ENCODE assay signal across 15 cellular contexts in the genomic region with DNA sequence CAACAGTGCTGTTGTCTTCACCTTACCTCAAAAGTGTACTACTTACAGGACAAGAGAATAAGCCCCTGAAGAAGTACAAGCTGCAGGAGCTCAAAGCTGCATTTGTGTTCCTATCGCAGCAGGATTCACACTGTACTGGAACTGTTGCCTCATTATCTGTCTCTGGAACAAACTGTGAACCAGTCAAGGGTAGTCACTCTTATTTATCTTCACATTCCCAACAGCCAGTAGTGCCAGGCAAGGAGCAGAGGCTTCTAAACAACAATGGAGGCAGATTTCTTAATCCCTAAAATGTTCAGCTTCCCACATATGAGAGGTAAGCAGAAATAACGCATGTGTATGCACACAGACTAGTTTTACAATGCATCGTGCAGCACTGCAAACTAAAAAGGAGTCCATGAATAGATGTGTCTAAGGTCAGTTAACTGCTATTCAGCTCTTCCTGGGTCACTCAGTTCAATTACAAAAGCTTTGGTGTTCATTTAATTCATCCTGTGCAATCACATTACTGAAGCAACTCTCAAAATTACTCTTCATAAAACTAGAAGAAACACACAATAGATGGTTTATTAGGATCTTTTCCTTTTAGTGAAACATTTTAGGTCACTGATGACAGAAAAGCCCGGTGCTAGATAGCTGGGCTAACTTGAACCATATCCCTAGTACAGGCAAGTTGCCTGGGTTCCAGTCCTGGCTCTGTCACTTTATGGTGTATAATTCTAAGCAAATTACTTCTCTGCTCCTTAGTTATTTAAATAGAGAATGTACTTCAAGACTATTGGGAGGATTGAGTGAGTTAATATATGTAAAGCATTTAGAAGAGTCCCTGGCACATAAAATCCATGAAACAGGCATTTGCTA. TPM values are rescaled to one million over a fixed set of nuclear protein-coding genes. Genes with fewer than 3 reads are reported as not detected.
DNase-seq lines count a peak whose midpoint lies in the region; ATAC-seq, FAIRE-seq and TF ChIP-seq lines count a peak whose summit lies in the region.
"Had no signal": no experiment of that assay in that cellular context is flagged by ENCODE, and none has a peak within 500 bp of the region (broad histone marks: within the 10 kb centered on the region; RNA-seq: fewer than 3 reads in every experiment).

No MANE protein-coding gene starts in this region.

- no peaks in the 10 kb centered on the region for H3K79me1 ChIP-seq in H9 (ENCODE audit: insufficient read depth, low read depth, low read length, poor library complexity, severe bottlenecking)

- no peak overlapping the region for H2AK5ac ChIP-seq in H9 (ENCODE audit: insufficient read length, low read length)

- H3K18ac ChIP-seq in H9 (ENCODE audit: insufficient read length, low read depth, low read length), result no peak overlapping the region

- H3K4me1 Mint-ChIP-seq in CD4-positive, CD25-positive, alpha-beta regulatory T cell, result peaks cover 36 to 72% (median 55%) of the 10 kb centered on the region in 4 donors
- H3K4me1 Mint-ChIP-seq in activated T-helper 17 cell treated with anti-CD3 and anti-CD28 coated beads, Interleukin-2, amount 50 U/mL, for 72 hours, result peaks cover 30% of the 10 kb centered on the region
- peaks cover 15 to 21% of the 10 kb centered on the region in 2 experiments for H3K4me1 Mint-ChIP-seq in H9

- H4K5ac ChIP-seq in H9 (ENCODE audit: insufficient read length, low read depth, low read length), result no peak overlapping the region

- H4K20me1 ChIP-seq in H9 (ENCODE audit: control insufficient read depth, insufficient read depth, insufficient read length), result no peaks in the 10 kb centered on the region

- no peak for ATAC-seq in CD4-positive, CD25-positive, alpha-beta regulatory T cell (ENCODE audit: low read depth in 2 of 2)
- ATAC-seq in activated T-helper 17 cell treated with anti-CD3 and anti-CD28 coated beads, Interleukin-2, amount 50 U/mL, for 72 hours (replicated peaks), result no peak

- TF ChIP-seq CTCF in right atrium auricular region (IDR thresholded peaks at IDR 0.05) (no peak), H9 (conservative IDR thresholded peaks at IDR 0.05) (no peak)

- no peak for DNase-seq in CD4-positive, CD25-positive, alpha-beta regulatory T cell
- DNase-seq in right atrium auricular region (ENCODE audit: low spot score) (no peak), kidney glomerular epithelial cell (lab: John Stamatoyannopoulos, UW) (no peak), NCI-H226 (no peak), H9 (no peak), GM19239 (ENCODE audit: insufficient read length, low spot score) (no peak)
- DNase-seq: activated CD4-positive, CD25-positive, alpha-beta regulatory T cell; activated naive CD4-positive, alpha-beta T cell treated with Interleukin-2 at 50 U/mL for 16 hours; HCEC 1CT; NCI-H1417; stimulated activated CD4-positive, alpha-beta T cell treated with anti-CD3 and anti-CD28 coated beads, Interleukin-1b, Interleukin-23, amount 100 ng/mL, for 48 hours had no signal

- peaks cover 17% of the 10 kb centered on the region for H3K36me3 ChIP-seq in CD4-positive, CD25-positive, alpha-beta regulatory T cell (ENCODE audit: control insufficient read depth, insufficient read depth, low read length)
- H3K36me3 ChIP-seq in right atrium auricular region (peaks cover 7% of the 10 kb centered on the region), rectal smooth muscle tissue (ENCODE audit: control insufficient read depth, insufficient read depth, low read length) (peaks cover 6% of the 10 kb centered on the region)
- H3K36me3 ChIP-seq: tibial nerve had no signal

- no peak overlapping the region for H3K4me2 ChIP-seq in H9 (ENCODE audit: insufficient read depth, insufficient read length, low read length)

- H3K23ac ChIP-seq in H9 (ENCODE audit: insufficient read length, low read depth, low read length), result no peak overlapping the region

- no peak overlapping the region for H3T11ph ChIP-seq in H9 (ENCODE audit: low read length)

- H4K8ac ChIP-seq in H9 (replicated peaks; ENCODE audit: insufficient read length, low read depth, low read length), result no peak overlapping the region

- no peak overlapping the region for H3K56ac ChIP-seq in H9 (ENCODE audit: insufficient read length, low read depth, low read length)

- H3K23me2 ChIP-seq in H9 (ENCODE audit: insufficient read length, low read depth, low read length, poor library complexity, severe bottlenecking), result peaks cover 6% of the 10 kb centered on the region

- peak overlapping the region in 1 of 3 donors; percentile 45 for H3K27ac Mint-ChIP-seq in CD4-positive, CD25-positive, alpha-beta regulatory T cell
- H3K27ac Mint-ChIP-seq in activated T-helper 17 cell treated with anti-CD3 and anti-CD28 coated beads, Interleukin-2, amount 50 U/mL, for 72 hours, result peak overlapping the region; percentile 88
- H3K27ac Mint-ChIP-seq in H9, result no peak overlapping the region

- H3K4me3 Mint-ChIP-seq in CD4-positive, CD25-positive, alpha-beta regulatory T cell, result peak overlapping the region; percentile 24 to 97 (median 95)
- peak overlapping the region; percentile 93 for H3K4me3 Mint-ChIP-seq in activated T-helper 17 cell treated with anti-CD3 and anti-CD28 coated beads, Interleukin-2, amount 50 U/mL, for 72 hours
- no peak overlapping the region for H3K4me3 Mint-ChIP-seq in H9

- H2AFZ ChIP-seq in H9 (ENCODE audit: low read length), result no peak overlapping the region

- no peak overlapping the region for H3K4ac ChIP-seq in H9 (ENCODE audit: low read depth, low read length)

- no peaks in the 10 kb centered on the region for H3K27me3 ChIP-seq in CD4-positive, CD25-positive, alpha-beta regulatory T cell (ENCODE audit: control insufficient read depth, insufficient read depth, low read length)
- H3K27me3 ChIP-seq in right atrium auricular region (no peaks in the 10 kb centered on the region), rectal smooth muscle tissue (ENCODE audit: control insufficient read depth, insufficient read depth, low read length) (no peaks in the 10 kb centered on the region), H9 (ENCODE audit: insufficient read depth, low read length) (no peaks in the 10 kb centered on the region)
- H3K27me3 ChIP-seq: tibial nerve had no signal

- no peak for FAIRE-seq in GM19239 (lab: Jason Lieb, UNC)

- WGBS in H9 (ENCODE audit: extremely low coverage, insufficient read length, low lambda C conversion rate), result no CpG with 5 or more reads among the region's 4 CpGs

- no peak overlapping the region for H3K27ac ChIP-seq in CD4-positive, CD25-positive, alpha-beta regulatory T cell (ENCODE audit: insufficient read depth, low read length, poor library complexity, severe bottlenecking)
- H3K27ac ChIP-seq in right atrium auricular region, result peak overlapping the region; percentile 93 to 99
- H3K27ac ChIP-seq in rectal smooth muscle tissue (ENCODE audit: low read depth, low read length), result no peak overlapping the region
- no peak overlapping the region for H3K27ac ChIP-seq in H9 (ENCODE audit: insufficient read length, low read depth, low read length)
- H3K27ac ChIP-seq: epithelial cell of prostate had no signal

- no peak overlapping the region for H3K14ac ChIP-seq in H9 (ENCODE audit: insufficient read depth, low read length)

- H3K79me2 ChIP-seq in H9 (ENCODE audit: insufficient read depth, low read length), result 0 out of 2 replicates have a peak, but pooled peaks cover 2% of the 10 kb centered on the region

- H3K27me3 Mint-ChIP-seq in CD4-positive, CD25-positive, alpha-beta regulatory T cell, result no peaks in the 10 kb centered on the region
- no peaks in the 10 kb centered on the region for H3K27me3 Mint-ChIP-seq in activated T-helper 17 cell treated with anti-CD3 and anti-CD28 coated beads, Interleukin-2, amount 50 U/mL, for 72 hours
- H3K27me3 Mint-ChIP-seq in H9 (ENCODE audit: low read depth), result peaks cover 4% of the 10 kb centered on the region

- no peak overlapping the region for H2BK5ac ChIP-seq in H9 (ENCODE audit: insufficient read length, low read length)

- H4K91ac ChIP-seq in H9 (ENCODE audit: insufficient read length, low read depth, low read length), result no peak overlapping the region

- H2BK20ac ChIP-seq in H9 (ENCODE audit: low read depth, low read length, poor library complexity, severe bottlenecking), result no peak overlapping the region

- no peaks in the 10 kb centered on the region for H3K9me3 Mint-ChIP-seq in CD4-positive, CD25-positive, alpha-beta regulatory T cell
- no peaks in the 10 kb centered on the region for H3K9me3 Mint-ChIP-seq in activated T-helper 17 cell treated with anti-CD3 and anti-CD28 coated beads, Interleukin-2, amount 50 U/mL, for 72 hours
- no peaks in the 10 kb centered on the region; a peak in 1 of 5 replicates for H3K9me3 Mint-ChIP-seq in H9

- no peak overlapping the region for H2BK120ac ChIP-seq in H9 (ENCODE audit: low read depth, low read length, poor library complexity, severe bottlenecking)

- peaks cover 34% of the 10 kb centered on the region for H3K4me1 ChIP-seq in CD4-positive, CD25-positive, alpha-beta regulatory T cell (ENCODE audit: control insufficient read depth, insufficient read depth, low read length, poor library complexity, severe bottlenecking)
- peaks cover 0 to 63% of the 10 kb centered on the region in 2 donors for H3K4me1 ChIP-seq in right atrium auricular region
- peaks cover 8% of the 10 kb centered on the region for H3K4me1 ChIP-seq in rectal smooth muscle tissue (ENCODE audit: control insufficient read depth, insufficient read depth, low read length)
- no peaks in the 10 kb centered on the region for H3K4me1 ChIP-seq in H9 (ENCODE audit: insufficient read depth, low read length)

- H3K36me3 Mint-ChIP-seq in CD4-positive, CD25-positive, alpha-beta regulatory T cell, result peaks cover 21% of the 10 kb centered on the region
- peaks cover 28% of the 10 kb centered on the region for H3K36me3 Mint-ChIP-seq in activated T-helper 17 cell treated with anti-CD3 and anti-CD28 coated beads, Interleukin-2, amount 50 U/mL, for 72 hours (ENCODE audit: low read depth)
- H3K36me3 Mint-ChIP-seq in H9 (ENCODE audit: insufficient read depth in 1 of 3, low read depth in 3 of 3), result peaks cover 1 to 11% (median 8%) of the 10 kb centered on the region in 3 experiments; a peak in 5 of 7 replicates

- no peaks in the 10 kb centered on the region for H3K9me3 ChIP-seq in CD4-positive, CD25-positive, alpha-beta regulatory T cell (ENCODE audit: control insufficient read depth in 2 of 2, low read length in 2 of 2)
- H3K9me3 ChIP-seq in right atrium auricular region, result no peaks in the 10 kb centered on the region
- no peaks in the 10 kb centered on the region for H3K9me3 ChIP-seq in H9 (ENCODE audit: control insufficient read depth, low read depth, low read length)
- H3K9me3 ChIP-seq: tibial nerve had no signal

- no peak overlapping the region for H2BK12ac ChIP-seq in H9 (ENCODE audit: insufficient read length, low read depth, low read length)

- no peak overlapping the region for H2BK15ac ChIP-seq in H9 (ENCODE audit: low read depth, low read length)

- H3K4me3 ChIP-seq in CD4-positive, CD25-positive, alpha-beta regulatory T cell (ENCODE audit: low read depth, low read length), result peak overlapping the region; percentile 92
- H3K4me3 ChIP-seq in right atrium auricular region, result peak overlapping the region; percentile 11 to 15
- peak overlapping the region; percentile 79 for H3K4me3 ChIP-seq in rectal smooth muscle tissue (ENCODE audit: low read length)

- H3K9ac ChIP-seq in rectal smooth muscle tissue (ENCODE audit: low read length), result no peak overlapping the region
- H3K9ac ChIP-seq in H9 (ENCODE audit: extremely low read depth, insufficient read length, low read length), result no peak overlapping the region

RNA-seq across cellular contexts. Expression of a gene that starts 2.7 kb away (rescaled TPM):
- total RNA-seq in CD4-positive, CD25-positive, alpha-beta regulatory T cell, result 58.3 TPM
- 10 to 100 TPM; 11.4 to 16.6 (median 13.8) TPM for polyA plus RNA-seq in CD4-positive, CD25-positive, alpha-beta regulatory T cell
- 10 to 100 TPM; 16.7 to 23.5 TPM for total RNA-seq in activated T-helper 17 cell treated with anti-CD3 and anti-CD28 coated beads, Interleukin-2, amount 50 U/mL, for 72 hours
- total RNA-seq in right atrium auricular region (10 to 100 TPM; 13.1 to 30.3 TPM), H9 (2021) (17.0 and 18.5 TPM in 2 replicates)

Comparison
In these comparisons a context has a peak if more than half of its experiments do, and no peak if none do; other contexts are left out.
1. H3K27ac ChIP-seq: peak in right atrium auricular region (2 of 2); none in CD4-positive, CD25-positive, alpha-beta regulatory T cell (single experiment), rectal smooth muscle tissue (single experiment) and H9 (single experiment).
2. H3K4me3 ChIP-seq: peak in every context shown above with its lines; median percentile 92 in CD4-positive, CD25-positive, alpha-beta regulatory T cell; 79 in rectal smooth muscle tissue; 13 in right atrium auricular region.
3. H3K4me3 Mint-ChIP-seq: peak in CD4-positive, CD25-positive, alpha-beta regulatory T cell (4 of 4) and activated T-helper 17 cell treated with anti-CD3 and anti-CD28 coated beads, Interleukin-2, amount 50 U/mL, for 72 hours (single experiment); none in H9 (0 of 2).